13 cellular contexts compared by ENCODE assay signal in genomic region chr12:29350080-29350479, GRCh38. TPM values are rescaled to one million over a fixed set of nuclear protein-coding genes. Genes with fewer than 3 reads are reported as not detected.
A peak's percentile ranks its signal among the peaks of the same experiment; 100 is the strongest.
DNase-seq lines count a peak whose midpoint lies in the region; ATAC-seq and TF ChIP-seq lines count a peak whose summit lies in the region.
"Had no signal": no experiment of that assay in that cellular context is flagged by ENCODE, and none has a peak within 500 bp of the region (broad histone marks: within the 10 kb centered on the region; RNA-seq: fewer than 3 reads in every experiment).

No MANE protein-coding gene starts in this region.

- DNase-seq in AG08395 (ENCODE audit: low spot score) = peak; percentile 20
- DNase-seq in HEK293T (ENCODE audit: extremely low spot score) = peak; percentile 4
- peak; percentile 10 for DNase-seq in RPMI7951 (ENCODE audit: low read depth)
- peak; percentile 69 for DNase-seq in fibroblast of peridontal ligament (ENCODE audit: extremely low read depth)
- DNase-seq in SKM-1 treated with dmso at 0.1 percent for 144 hours (lab: John Stamatoyannopoulos, UW; ENCODE audit: unreplicated experiment) = no peak
- no peak for DNase-seq in OCI-LY7 (ENCODE audit: low spot score)
- DNase-seq in mucosa of descending colon = no peak
- DNase-seq: activated T-cell treated with anti-CD3 and anti-CD28 coated beads, Interleukin-2, amount 50 U/mL, for 4 hours; CD4-positive, alpha-beta T cell; NCI-H774 had no signal

- no peaks in the 10 kb centered on the region for H3K79me2 ChIP-seq in OCI-LY7 (ENCODE audit: insufficient read depth, low read depth, low read length)

- H3K9me2 ChIP-seq in OCI-LY7 (ENCODE audit: insufficient read depth, low read length) = no peaks in the 10 kb centered on the region

- no peak for TF ChIP-seq CTCF in OCI-LY7 (conservative IDR thresholded peaks at IDR 0.05; ENCODE audit: low read length)
- no peak for TF ChIP-seq CTCF in mucosa of descending colon (IDR thresholded peaks at IDR 0.05)

- POLR2A ChIA-PET in HEK293T (lab: Yijun Ruan, JAX) = no interaction called here
- POLR2A ChIA-PET in OCI-LY7 (lab: Charles Lee) = no interaction called here

- ATAC-seq in GM18519 (IDR thresholded peaks at IDR 0.05; ENCODE audit: low FRiP score, unreplicated experiment) (no peak), mucosa of descending colon (no peak)
- ATAC-seq: activated T-cell treated with anti-CD3 and anti-CD28 coated beads, Interleukin-2, amount 50 U/mL, for 4 hours; GM23338 had no signal

- CTCF ChIA-PET in HEK293T (lab: Yijun Ruan, JAX) (no interaction called here), OCI-LY7 (lab: Charles Lee; ENCODE audit: unreplicated experiment) (no interaction called here)

- H3K4me1 ChIP-seq in OCI-LY7 (ENCODE audit: insufficient read depth, low read length, poor library complexity, severe bottlenecking) (no peaks in the 10 kb centered on the region), mucosa of descending colon (ENCODE audit: low read depth) (no peaks in the 10 kb centered on the region)

- H3K4me3 ChIP-seq in OCI-LY7 (ENCODE audit: low read depth, low read length, poor library complexity, severe bottlenecking) (no peak overlapping the region), mucosa of descending colon (no peak overlapping the region)
- H3K4me3 ChIP-seq: GM23338, thoracic aorta had no signal

- intact Hi-C loops in OCI-LY7 (cut with micrococcal nuclease; ENCODE audit: unreplicated experiment) = no loop called here
- intact Hi-C loops in mucosa of descending colon (cut with DNase I, micrococcal nuclease) = no loop called here

- H3K9me3 ChIP-seq in OCI-LY7 (ENCODE audit: low read length) (no peaks in the 10 kb centered on the region), mucosa of descending colon (no peaks in the 10 kb centered on the region)
- H3K9me3 ChIP-seq: thoracic aorta had no signal

- H3K4me2 ChIP-seq in OCI-LY7 (ENCODE audit: low read length) = no peak overlapping the region
- H3K4me2 ChIP-seq: GM23338 had no signal

- H3K36me3 ChIP-seq in OCI-LY7 (ENCODE audit: insufficient read depth, low read length) = peaks cover 95% of the 10 kb centered on the region
- no peaks in the 10 kb centered on the region for H3K36me3 ChIP-seq in mucosa of descending colon (ENCODE audit: low read depth)

- no peak overlapping the region for H2AFZ ChIP-seq in OCI-LY7 (ENCODE audit: low read length)
- H2AFZ ChIP-seq: GM23338 had no signal

- no TSS peak for BruUV-seq in OCI-LY7 (replicated peaks; lab: Mats Ljungman, UMichigan)

- H3K27ac ChIP-seq in OCI-LY7 (ENCODE audit: low read depth, low read length, poor library complexity, severe bottlenecking) = no peak overlapping the region
- H3K27ac ChIP-seq: thoracic aorta had no signal

- H4K20me1 ChIP-seq in OCI-LY7 (ENCODE audit: insufficient read depth, low read length) = no peaks in the 10 kb centered on the region

TF ChIP-seq in HEK293T, 16 proteins besides CTCF, POLR2A, EP300 and RAD21:
- TF ChIP-seq PKNOX1 (IDR thresholded peaks at IDR 0.05) (no peak), SP1 (IDR thresholded peaks at IDR 0.05) (no peak), LEF1 (IDR thresholded peaks at IDR 0.05; ENCODE audit: borderline replicate concordance) (no peak), FOXA1 (IDR thresholded peaks at IDR 0.05) (no peak), ZNF384 (IDR thresholded peaks at IDR 0.05) (no peak), ELF4 (IDR thresholded peaks at IDR 0.05) (no peak), NFRKB (IDR thresholded peaks at IDR 0.05) (no peak), CTBP1 (IDR thresholded peaks at IDR 0.05; ENCODE audit: borderline replicate concordance) (no peak), FOXM1 (IDR thresholded peaks at IDR 0.05; ENCODE audit: borderline replicate concordance) (no peak), FOXK2 (IDR thresholded peaks at IDR 0.05) (no peak), HDGF (IDR thresholded peaks at IDR 0.05; ENCODE audit: borderline replicate concordance) (no peak)

RNA-seq across cellular contexts. Expression of gene ERGIC2, which starts 30.9 kb away (rescaled TPM):
- total RNA-seq in RPMI7951 (2014; rRNA removed; shearing (Covaris generic)) = 109 and 131 TPM in 2 replicates
- total RNA-seq in OCI-LY7 (2014; rRNA removed; shearing (Covaris generic)) = 27.8 and 34.5 TPM in 2 replicates
- total RNA-seq in OCI-LY7 (2022) = 55.9 and 61.7 TPM in 2 replicates
- 10 to 100 TPM; 42.0 to 65.4 (median 45.1) TPM for total RNA-seq in mucosa of descending colon

Comparison
In these comparisons a context has a peak if more than half of its experiments do, and no peak if none do; other contexts are left out.
1. DNase-seq: peak in AG08395 (single experiment), HEK293T (single experiment), RPMI7951 (single experiment) and fibroblast of peridontal ligament (single experiment); none in SKM-1 treated with dmso at 0.1 percent for 144 hours (single experiment), OCI-LY7 (single experiment) and mucosa of descending colon (0 of 3).